In the genomic region with DNA sequence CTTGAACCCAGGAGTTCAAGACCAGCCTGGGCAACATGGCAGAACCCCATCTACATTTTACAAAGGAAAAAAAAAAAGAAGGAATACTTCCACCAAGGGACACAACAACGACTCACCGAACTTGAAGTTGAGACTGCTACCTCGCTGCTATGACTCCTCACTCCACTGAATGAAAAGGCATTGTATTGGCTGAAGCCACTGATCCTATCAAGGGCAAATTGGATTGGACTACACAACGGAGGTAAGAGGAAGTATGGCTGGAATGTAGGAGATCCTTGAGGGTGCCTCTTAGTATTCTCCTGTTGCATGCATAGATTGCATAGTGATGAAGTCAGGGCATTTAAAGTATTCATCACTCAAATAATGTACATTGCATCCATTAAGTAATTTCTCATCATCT, we compare ENCODE assay signal across 17 cellular contexts.
"Had no signal": no experiment of that assay in that cellular context is flagged by ENCODE, and none has a peak within 500 bp of the region (broad histone marks: within the 10 kb centered on the region; RNA-seq: fewer than 3 reads in every experiment).

No MANE protein-coding gene starts in this region.

- ATAC-seq: right cardiac atrium had no signal

- H3K4me3 Mint-ChIP-seq: activated naive CD8-positive, alpha-beta T cell; mesothelial cell of epicardium; nephron progenitor cell; T-helper 2 cell treated with Interferon-gamma antibody and Interleukin-4, amounts not matched to agents 5 μg/mL and 100 μg/mL, for 36 hours had no signal

- H3K4me3 ChIP-seq: breast epithelium, hepatocyte, skin epidermis, transverse colon had no signal

- H3K9me3 ChIP-seq: breast epithelium, transverse colon had no signal

- H3K27me3 ChIP-seq: breast epithelium, hepatocyte, transverse colon had no signal

- H3K27me3 Mint-ChIP-seq: activated naive CD8-positive, alpha-beta T cell had no signal

- H3K4me2 ChIP-seq: hepatocyte had no signal

- DNase-seq: activated CD4-positive, alpha-beta T cell treated with anti-CD3 and anti-CD28 coated beads, Interleukin-2, amount 50 U/mL, for 1 hour; activated CD8-positive, alpha-beta memory T cell treated with anti-CD3 and anti-CD28 coated beads for 24 hours; activated gamma-delta T cell treated with Interleukin-2 at 50 U/mL for 16 hours; nephron progenitor cell; occipital lobe; right cardiac atrium; stimulated activated CD4-positive, alpha-beta T cell treated with anti-CD3 and anti-CD28 coated beads, Interleukin-4, amount 100 ng/mL, for 24 hours; stimulated activated naive CD4-positive, alpha-beta T cell; SW 1271; transverse colon had no signal

- H3K36me3 ChIP-seq: breast epithelium, transverse colon had no signal

- H3K4me1 ChIP-seq: breast epithelium, transverse colon had no signal

- H3K27ac Mint-ChIP-seq: activated naive CD8-positive, alpha-beta T cell; mesothelial cell of epicardium; nephron progenitor cell; T-helper 2 cell treated with Interferon-gamma antibody and Interleukin-4, amounts not matched to agents 5 μg/mL and 100 μg/mL, for 36 hours had no signal

- H3K4me1 Mint-ChIP-seq: mesothelial cell of epicardium, nephron progenitor cell had no signal

- H3K27ac ChIP-seq: breast epithelium, epithelial cell of prostate, hepatocyte, skin epidermis, transverse colon had no signal

- H2AFZ ChIP-seq: hepatocyte had no signal
